Comparison of ENCODE assay signal across 1 cellular context in genomic region chr3:32709346-32709745, GRCh38.
TF ChIP-seq lines count a peak whose summit lies in the region.

No MANE protein-coding gene starts in this region.

TF ChIP-seq in K562, 482 proteins besides CTCF, POLR2A, EP300 and RAD21 (continued from another document and continues in another):
- TF ChIP-seq ZBTB49 (CRISPR knock-in tag; IDR thresholded peaks at IDR 0.05; ENCODE audit: borderline replicate concordance) (no peak), GTF3C2 (IDR thresholded peaks at IDR 0.05; ENCODE audit: borderline replicate concordance, extremely low read depth, insufficient read length) (no peak), MAZ (CRISPR knock-in tag; conservative IDR thresholded peaks at IDR 0.05 in 1 of 2, IDR thresholded peaks at IDR 0.05 in 1 of 2) (peak; percentile 59 to 64), RBFOX2 (IDR thresholded peaks at IDR 0.05; ENCODE audit: low read depth, low read length) (no peak), NFATC3 (IDR thresholded peaks at IDR 0.05) (no peak), ZNF121 (CRISPR knock-in tag; conservative IDR thresholded peaks at IDR 0.05) (no peak), THRB (CRISPR knock-in tag; conservative IDR thresholded peaks at IDR 0.05) (0 out of 2 replicates have a peak, but pooled peaks have one; percentile 72), FOXK2 (conservative IDR thresholded peaks at IDR 0.05 in 1 of 2, IDR thresholded peaks at IDR 0.05 in 1 of 2; ENCODE audit: low read depth in 2 of 2) (peak in 1 of 2 experiments; percentile 33; a peak in 2 of 4 replicates), ZNF655 (CRISPR knock-in tag; IDR thresholded peaks at IDR 0.05) (no peak), SMARCA5 (IDR thresholded peaks at IDR 0.05) (no peak), ZFP36 (IDR thresholded peaks at IDR 0.05; ENCODE audit: low read depth, low read length, partially characterized antibody) (no peak), NFRKB (IDR thresholded peaks at IDR 0.05; ENCODE audit: low read depth) (no peak), MED1 (CRISPR knock-in tag; IDR thresholded peaks at IDR 0.05; ENCODE audit: borderline replicate concordance) (no peak), GABPB2 (CRISPR knock-in tag; conservative IDR thresholded peaks at IDR 0.05) (no peak), ZNF133 (CRISPR knock-in tag; IDR thresholded peaks at IDR 0.05) (no peak), ZNF24 (IDR thresholded peaks at IDR 0.05) (no peak), ZBTB17 (CRISPR knock-in tag; IDR thresholded peaks at IDR 0.05) (no peak; the same call in 1 of the 2 replicates), TCF7 (IDR thresholded peaks at IDR 0.05; ENCODE audit: borderline replicate concordance) (no peak), MEIS2 (IDR thresholded peaks at IDR 0.05; ENCODE audit: partially characterized antibody) (peak; percentile 87), PTBP1 (IDR thresholded peaks at IDR 0.05; ENCODE audit: low read depth, low read length) (no peak), ATF1 (CRISPR knock-in tag; IDR thresholded peaks at IDR 0.05) (no peak), ATF1 (tag; IDR thresholded peaks at IDR 0.05) (no peak), CBX5 (IDR thresholded peaks at IDR 0.05; ENCODE audit: borderline replicate concordance, low read depth) (no peak), KLF6 (CRISPR knock-in tag; IDR thresholded peaks at IDR 0.05; ENCODE audit: borderline replicate concordance) (no peak), NR2F6 (CRISPR knock-in tag; IDR thresholded peaks at IDR 0.05) (no peak), RFX5 (IDR thresholded peaks at IDR 0.05; ENCODE audit: low read depth, low read length) (no peak), HOMEZ (CRISPR knock-in tag; IDR thresholded peaks at IDR 0.05) (no peak), MTF1 (CRISPR knock-in tag; IDR thresholded peaks at IDR 0.05; ENCODE audit: borderline replicate concordance) (no peak), TCFL5 (CRISPR knock-in tag; conservative IDR thresholded peaks at IDR 0.05) (0 out of 2 replicates have a peak, but pooled peaks have one; percentile 11), HMG20A (CRISPR knock-in tag; conservative IDR thresholded peaks at IDR 0.05) (no peak), FUS (optimal IDR thresholded peaks at IDR 0.05; ENCODE audit: low read depth, low read length) (no peak), ZNF436 (CRISPR knock-in tag; IDR thresholded peaks at IDR 0.05) (no peak), MAFG (tag; conservative IDR thresholded peaks at IDR 0.05) (no peak), ZNF584 (CRISPR knock-in tag; IDR thresholded peaks at IDR 0.05; ENCODE audit: low read depth) (peak; percentile 84; the same call in 1 of the 2 replicates), FOXO4 (CRISPR knock-in tag; IDR thresholded peaks at IDR 0.05) (no peak), TGIF2 (CRISPR knock-in tag; IDR thresholded peaks at IDR 0.05) (no peak; the same call in 1 of the 2 replicates), ESRRB (CRISPR knock-in tag; IDR thresholded peaks at IDR 0.05; ENCODE audit: borderline replicate concordance) (no peak), CXXC5 (CRISPR knock-in tag; IDR thresholded peaks at IDR 0.05) (peak; percentile 61), FOXM1 (IDR thresholded peaks at IDR 0.05; ENCODE audit: low read depth) (peak; percentile 90), FOXM1 (CRISPR knock-in tag; IDR thresholded peaks at IDR 0.05; ENCODE audit: low read depth) (no peak)
- TF ChIP-seq, protein P1, sequence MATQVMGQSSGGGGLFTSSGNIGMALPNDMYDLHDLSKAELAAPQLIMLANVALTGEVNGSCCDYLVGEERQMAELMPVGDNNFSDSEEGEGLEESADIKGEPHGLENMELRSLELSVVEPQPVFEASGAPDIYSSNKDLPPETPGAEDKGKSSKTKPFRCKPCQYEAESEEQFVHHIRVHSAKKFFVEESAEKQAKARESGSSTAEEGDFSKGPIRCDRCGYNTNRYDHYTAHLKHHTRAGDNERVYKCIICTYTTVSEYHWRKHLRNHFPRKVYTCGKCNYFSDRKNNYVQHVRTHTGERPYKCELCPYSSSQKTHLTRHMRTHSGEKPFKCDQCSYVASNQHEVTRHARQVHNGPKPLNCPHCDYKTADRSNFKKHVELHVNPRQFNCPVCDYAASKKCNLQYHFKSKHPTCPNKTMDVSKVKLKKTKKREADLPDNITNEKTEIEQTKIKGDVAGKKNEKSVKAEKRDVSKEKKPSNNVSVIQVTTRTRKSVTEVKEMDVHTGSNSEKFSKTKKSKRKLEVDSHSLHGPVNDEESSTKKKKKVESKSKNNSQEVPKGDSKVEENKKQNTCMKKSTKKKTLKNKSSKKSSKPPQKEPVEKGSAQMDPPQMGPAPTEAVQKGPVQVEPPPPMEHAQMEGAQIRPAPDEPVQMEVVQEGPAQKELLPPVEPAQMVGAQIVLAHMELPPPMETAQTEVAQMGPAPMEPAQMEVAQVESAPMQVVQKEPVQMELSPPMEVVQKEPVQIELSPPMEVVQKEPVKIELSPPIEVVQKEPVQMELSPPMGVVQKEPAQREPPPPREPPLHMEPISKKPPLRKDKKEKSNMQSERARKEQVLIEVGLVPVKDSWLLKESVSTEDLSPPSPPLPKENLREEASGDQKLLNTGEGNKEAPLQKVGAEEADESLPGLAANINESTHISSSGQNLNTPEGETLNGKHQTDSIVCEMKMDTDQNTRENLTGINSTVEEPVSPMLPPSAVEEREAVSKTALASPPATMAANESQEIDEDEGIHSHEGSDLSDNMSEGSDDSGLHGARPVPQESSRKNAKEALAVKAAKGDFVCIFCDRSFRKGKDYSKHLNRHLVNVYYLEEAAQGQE (CRISPR knock-in tag; IDR thresholded peaks at IDR 0.05; ENCODE audit: low read depth) = no peak
- TF ChIP-seq, protein P2, sequence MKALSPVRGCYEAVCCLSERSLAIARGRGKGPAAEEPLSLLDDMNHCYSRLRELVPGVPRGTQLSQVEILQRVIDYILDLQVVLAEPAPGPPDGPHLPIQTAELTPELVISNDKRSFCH (CRISPR knock-in tag; IDR thresholded peaks at IDR 0.05) = no peak
- TF ChIP-seq, protein P2 (tag; IDR thresholded peaks at IDR 0.05) = peak; percentile 74; the same call in 1 of the 2 replicates
- TF ChIP-seq, protein P3, sequence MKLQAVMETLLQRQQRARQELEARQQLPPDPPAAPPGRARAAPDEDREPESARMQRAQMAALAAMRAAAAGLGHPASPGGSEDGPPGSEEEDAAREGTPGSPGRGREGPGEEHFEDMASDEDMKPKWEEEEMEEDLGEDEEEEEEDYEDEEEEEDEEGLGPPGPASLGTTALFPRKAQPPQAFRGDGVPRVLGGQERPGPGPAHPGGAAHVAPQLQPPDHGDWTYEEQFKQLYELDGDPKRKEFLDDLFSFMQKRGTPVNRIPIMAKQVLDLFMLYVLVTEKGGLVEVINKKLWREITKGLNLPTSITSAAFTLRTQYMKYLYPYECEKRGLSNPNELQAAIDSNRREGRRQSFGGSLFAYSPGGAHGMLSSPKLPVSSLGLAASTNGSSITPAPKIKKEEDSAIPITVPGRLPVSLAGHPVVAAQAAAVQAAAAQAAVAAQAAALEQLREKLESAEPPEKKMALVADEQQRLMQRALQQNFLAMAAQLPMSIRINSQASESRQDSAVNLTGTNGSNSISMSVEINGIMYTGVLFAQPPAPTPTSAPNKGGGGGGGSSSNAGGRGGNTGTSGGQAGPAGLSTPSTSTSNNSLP (IDR thresholded peaks at IDR 0.05; ENCODE audit: borderline replicate concordance, low read depth, low read length) = no peak
- TF ChIP-seq, protein P4, sequence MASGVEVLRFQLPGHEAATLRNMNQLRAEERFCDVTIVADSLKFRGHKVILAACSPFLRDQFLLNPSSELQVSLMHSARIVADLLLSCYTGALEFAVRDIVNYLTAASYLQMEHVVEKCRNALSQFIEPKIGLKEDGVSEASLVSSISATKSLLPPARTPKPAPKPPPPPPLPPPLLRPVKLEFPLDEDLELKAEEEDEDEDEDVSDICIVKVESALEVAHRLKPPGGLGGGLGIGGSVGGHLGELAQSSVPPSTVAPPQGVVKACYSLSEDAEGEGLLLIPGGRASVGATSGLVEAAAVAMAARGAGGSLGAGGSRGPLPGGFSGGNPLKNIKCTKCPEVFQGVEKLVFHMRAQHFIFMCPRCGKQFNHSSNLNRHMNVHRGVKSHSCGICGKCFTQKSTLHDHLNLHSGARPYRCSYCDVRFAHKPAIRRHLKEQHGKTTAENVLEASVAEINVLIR (CRISPR knock-in tag; IDR thresholded peaks at IDR 0.05) = no peak
- TF ChIP-seq, protein P5, sequence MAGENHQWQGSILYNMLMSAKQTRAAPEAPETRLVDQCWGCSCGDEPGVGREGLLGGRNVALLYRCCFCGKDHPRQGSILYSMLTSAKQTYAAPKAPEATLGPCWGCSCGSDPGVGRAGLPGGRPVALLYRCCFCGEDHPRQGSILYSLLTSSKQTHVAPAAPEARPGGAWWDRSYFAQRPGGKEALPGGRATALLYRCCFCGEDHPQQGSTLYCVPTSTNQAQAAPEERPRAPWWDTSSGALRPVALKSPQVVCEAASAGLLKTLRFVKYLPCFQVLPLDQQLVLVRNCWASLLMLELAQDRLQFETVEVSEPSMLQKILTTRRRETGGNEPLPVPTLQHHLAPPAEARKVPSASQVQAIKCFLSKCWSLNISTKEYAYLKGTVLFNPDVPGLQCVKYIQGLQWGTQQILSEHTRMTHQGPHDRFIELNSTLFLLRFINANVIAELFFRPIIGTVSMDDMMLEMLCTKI (IDR thresholded peaks at IDR 0.05; ENCODE audit: partially characterized antibody) = no peak
